In the genomic region with DNA sequence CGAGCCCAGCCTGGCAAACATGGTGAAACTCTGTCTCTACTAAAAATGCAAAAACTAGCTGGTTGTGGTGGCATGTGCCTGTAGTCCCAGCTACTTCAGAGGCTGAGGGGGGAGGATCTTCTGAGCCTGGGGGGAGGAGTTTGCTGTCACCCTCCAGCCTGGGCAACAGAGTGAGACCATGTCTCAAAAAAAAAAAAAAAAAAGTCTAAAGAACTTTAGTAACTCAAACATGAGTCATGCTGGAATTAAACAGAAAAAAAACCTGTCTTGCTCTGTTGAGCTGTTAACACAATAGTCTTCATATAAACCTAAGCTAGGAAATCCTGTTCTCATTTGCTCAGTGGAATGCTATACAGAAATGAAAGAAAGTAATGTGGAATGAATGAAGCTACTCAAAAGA, we compare ENCODE assay signal across 11 cellular contexts. TPM values are rescaled to one million over a fixed set of nuclear protein-coding genes. Genes with fewer than 3 reads are reported as not detected.
DNase-seq lines count a peak whose midpoint lies in the region; ATAC-seq, FAIRE-seq and TF ChIP-seq lines count a peak whose summit lies in the region.
"Had no signal": no experiment of that assay in that cellular context is flagged by ENCODE, and none has a peak within 500 bp of the region (broad histone marks: within the 10 kb centered on the region; RNA-seq: fewer than 3 reads in every experiment).

No MANE protein-coding gene starts in this region.

- no peaks in the 10 kb centered on the region for H3K4me1 ChIP-seq in GM12878 (ENCODE audit: control insufficient read depth, insufficient read depth, low read length)
- no peaks in the 10 kb centered on the region for H3K4me1 ChIP-seq in ovary (ENCODE audit: insufficient read depth)
- peaks cover 9% of the 10 kb centered on the region for H3K4me1 ChIP-seq in endodermal cell (ENCODE audit: control insufficient read depth, insufficient read depth, low read length)
- H3K4me1 ChIP-seq: neural progenitor cell, vagina had no signal

- intact Hi-C loops in Calu3 (cut with micrococcal nuclease; ENCODE audit: unreplicated experiment) = loop anchor here (1.0 to 10.0 kb wide), 3 partner anchors 31 to 447 kb away; no protein-coding TSS in a partner anchor
- intact Hi-C loops in GM12878 (cut with micrococcal nuclease; ENCODE audit: unreplicated experiment) = no loop called here
- intact Hi-C loops in ovary (cut with DNase I) = loop anchor here in 2 of 4 donors (5.0 to 10.0 kb wide), 2 partner anchors 284 to 887 kb away; no protein-coding TSS in a partner anchor

- H3K4me3 Mint-ChIP-seq in Calu3 (ENCODE audit: low read depth, unreplicated experiment) = no peak overlapping the region
- H3K4me3 Mint-ChIP-seq in memory B cell = no peak overlapping the region
- no peak overlapping the region for H3K4me3 Mint-ChIP-seq in endodermal cell
- H3K4me3 Mint-ChIP-seq: neural progenitor cell had no signal

- H3K4me1 Mint-ChIP-seq in Calu3 (ENCODE audit: low read depth, unreplicated experiment) (peaks cover 11% of the 10 kb centered on the region), memory B cell (peaks cover 14% of the 10 kb centered on the region), endodermal cell (peaks cover 16% of the 10 kb centered on the region)

- H3K27ac Mint-ChIP-seq in Calu3 (ENCODE audit: unreplicated experiment) (no peak overlapping the region), memory B cell (no peak overlapping the region), endodermal cell (no peak overlapping the region)
- H3K27ac Mint-ChIP-seq: neural progenitor cell had no signal

- peak; percentile 58 for DNase-seq in Calu3
- peak; percentile 57 for DNase-seq in HK-2 (ENCODE audit: unreplicated experiment)
- DNase-seq in GM12878 (ENCODE audit: low read depth, low spot score) = no peak
- DNase-seq in memory B cell (ENCODE audit: low spot score in 2 of 2) = peak in 1 of 2 donors; percentile 9
- DNase-seq in ovary = no peak
- DNase-seq in HuH-7.5 (ENCODE audit: low spot score) = no peak
- DNase-seq in endodermal cell = no peak
- DNase-seq: cerebellar nuclear complex had no signal

- H3K27me3 ChIP-seq in GM12878 (replicated peaks in 1 of 2; ENCODE audit: control insufficient read depth in 2 of 2, insufficient read depth in 2 of 2, low read length in 1 of 2) (no peaks in the 10 kb centered on the region; a peak in 3 of 4 replicates), ovary (no peaks in the 10 kb centered on the region), endodermal cell (ENCODE audit: control insufficient read depth, insufficient read depth, low read length, poor library complexity, severe bottlenecking) (no peaks in the 10 kb centered on the region)
- H3K27me3 ChIP-seq: neural progenitor cell, vagina had no signal

- H3K36me3 ChIP-seq in GM12878 (ENCODE audit: control insufficient read depth in 2 of 2, insufficient read depth in 2 of 2, low read length in 1 of 2) (no peaks in the 10 kb centered on the region), ovary (no peaks in the 10 kb centered on the region), endodermal cell (ENCODE audit: control insufficient read depth, insufficient read depth, low read length) (no peaks in the 10 kb centered on the region)
- H3K36me3 ChIP-seq: neural progenitor cell, vagina had no signal

- H2AFZ ChIP-seq in GM12878 (ENCODE audit: control insufficient read depth, low read depth, low read length) = no peak overlapping the region
- H2AFZ ChIP-seq: neural progenitor cell had no signal

- H3K9me3 Mint-ChIP-seq in Calu3 (ENCODE audit: low read depth, unreplicated experiment) (no peaks in the 10 kb centered on the region), memory B cell (no peaks in the 10 kb centered on the region), endodermal cell (no peaks in the 10 kb centered on the region)
- H3K9me3 Mint-ChIP-seq: neural progenitor cell had no signal

- H3K27ac ChIP-seq in GM12878 (ENCODE audit: control insufficient read depth, insufficient read depth) (no peak overlapping the region), ovary (no peak overlapping the region), endodermal cell (ENCODE audit: low read depth, low read length) (no peak overlapping the region)
- H3K27ac ChIP-seq: neural progenitor cell, vagina had no signal

- H4K20me1 ChIP-seq in GM12878 (ENCODE audit: control insufficient read depth, insufficient read depth) = no peaks in the 10 kb centered on the region

- no TSS peak for BruUV-seq in Calu3 (replicated peaks; lab: Mats Ljungman, UMichigan)
- BruUV-seq in GM12878 (replicated peaks; lab: Mats Ljungman, UMichigan) = no TSS peak

- no peak for TF ChIP-seq POLR2A in GM12878 (IDR thresholded peaks at IDR 0.05; ENCODE audit: low read depth, low read length)
- TF ChIP-seq POLR2A in ovary (IDR thresholded peaks at IDR 0.05) = no peak

- RAD21 ChIA-PET in GM12878 (lab: Charles Lee; ENCODE audit: unreplicated experiment) = interaction anchor here (0.6 kb wide), 1 partner anchor 49 kb away, joined by 3 read pairs; no protein-coding TSS in a partner anchor

- SMC1A ChIA-PET in GM12878 (lab: Charles Lee; ENCODE audit: uncharacterized antibody, unreplicated experiment) = interaction anchor here (0.6 to 1.4 kb wide), 5 partner anchors 12 to 292 kb away, joined by 3 to 4 read pairs (median 4); no protein-coding TSS in a partner anchor

- H3K27me3 Mint-ChIP-seq in Calu3 (ENCODE audit: unreplicated experiment) = no peaks in the 10 kb centered on the region
- H3K27me3 Mint-ChIP-seq in memory B cell = no peaks in the 10 kb centered on the region
- H3K27me3 Mint-ChIP-seq in endodermal cell (ENCODE audit: insufficient read depth) = peaks cover 8% of the 10 kb centered on the region

- no peaks in the 10 kb centered on the region for H3K79me2 ChIP-seq in GM12878 (ENCODE audit: control insufficient read depth, insufficient read depth, low read length)

- in situ Hi-C loops in GM12878 (cut with MboI) = no loop called here

- no peak overlapping the region for H3K4me2 ChIP-seq in GM12878 (ENCODE audit: control insufficient read depth, insufficient read depth)
- H3K4me2 ChIP-seq: neural progenitor cell had no signal

- no peak for TF ChIP-seq RAD21 in GM12878 (IDR thresholded peaks at IDR 0.05; ENCODE audit: insufficient read depth, low read depth, low read length)

- ATAC-seq in GM12878 (peak; percentile 82), memory B cell (ENCODE audit: low read depth) (peak; percentile 96), HG02938 (IDR thresholded peaks at IDR 0.05; ENCODE audit: unreplicated experiment) (no peak)

- H3K4me3 ChIP-seq in GM12878 (no peak overlapping the region), ovary (no peak overlapping the region), endodermal cell (ENCODE audit: low read length) (no peak overlapping the region)
- H3K4me3 ChIP-seq: neural progenitor cell, vagina had no signal

- TF ChIP-seq CTCF in Calu3 (IDR thresholded peaks at IDR 0.05; ENCODE audit: unreplicated experiment) (no peak), GM12878 (IDR thresholded peaks at IDR 0.05 in 2 of 3, conservative IDR thresholded peaks at IDR 0.05 in 1 of 3; ENCODE audit: control insufficient read depth in 2 of 3, extremely low read depth in 1 of 3, insufficient read depth in 1 of 3, low read depth in 3 of 3, low read length in 3 of 3) (no peak), ovary (IDR thresholded peaks at IDR 0.05) (no peak), endodermal cell (conservative IDR thresholded peaks at IDR 0.05) (no peak)

- H3K9me3 ChIP-seq in GM12878 (replicated peaks; ENCODE audit: control insufficient read depth, insufficient read depth, low read length) = no peaks in the 10 kb centered on the region; the same call in 2 of the 3 replicates
- H3K9me3 ChIP-seq in ovary = no peaks in the 10 kb centered on the region
- no peaks in the 10 kb centered on the region for H3K9me3 ChIP-seq in endodermal cell (ENCODE audit: control insufficient read depth, low read length)
- H3K9me3 ChIP-seq: vagina had no signal

- no peaks in the 10 kb centered on the region for H3K36me3 Mint-ChIP-seq in Calu3 (ENCODE audit: insufficient read depth, unreplicated experiment)
- no peaks in the 10 kb centered on the region for H3K36me3 Mint-ChIP-seq in memory B cell
- no peaks in the 10 kb centered on the region for H3K36me3 Mint-ChIP-seq in endodermal cell (ENCODE audit: low read depth)
- H3K36me3 Mint-ChIP-seq: neural progenitor cell had no signal

- FAIRE-seq in GM12878 (lab: Jason Lieb, UNC) = no peak

- TF ChIP-seq EP300 in GM12878 (IDR thresholded peaks at IDR 0.05; ENCODE audit: borderline replicate concordance in 1 of 2, control insufficient read depth in 1 of 2, low read depth in 2 of 2, low read length in 2 of 2) = no peak
- TF ChIP-seq EP300 in ovary (IDR thresholded peaks at IDR 0.05) = no peak

- 0% methylated on average over 1 of the region's 1 CpG for WGBS in GM12878 (ENCODE audit: insufficient coverage, insufficient replicate concordance, low lambda C conversion rate, missing lambda C conversion rate)
- WGBS in ovary, 3 donors = 63 to 76% (median 72%) methylated on average over 1 of the region's 1 CpG
- 100% methylated on average over 1 of the region's 1 CpG for WGBS in endodermal cell (ENCODE audit: insufficient coverage in 1 of 2, insufficient read length in 1 of 2), 2 experiments

- POLR2A ChIA-PET in GM12878 (lab: Charles Lee) = interaction anchor here (0.6 to 0.7 kb wide), 2 partner anchors 181 to 449 kb away, joined by 4 to 9 read pairs; no protein-coding TSS in a partner anchor

- CTCF ChIA-PET in Calu3 (lab: Charles Lee) = interaction anchor here (0.6 to 1.3 kb wide), 18 partner anchors 12 to 1705 kb away, joined by 3 to 11 read pairs (median 3); partner anchors contain the start of gene FAM177B
- CTCF ChIA-PET in GM12878 (lab: Yijun Ruan, JAX) = interaction anchor here (0.7 to 1.1 kb wide), 3 partner anchors 12 to 326 kb away, joined by 3 read pairs; no protein-coding TSS in a partner anchor

- H3K9ac ChIP-seq in GM12878 (ENCODE audit: control insufficient read depth, insufficient read depth, low read length) (no peak overlapping the region), endodermal cell (ENCODE audit: extremely low read depth, low read length, poor library complexity, severe bottlenecking) (no peak overlapping the region)
- H3K9ac ChIP-seq: neural progenitor cell had no signal

RNA-seq across cellular contexts. Expression of gene DISP1, which starts 16.7 kb away (rescaled TPM):
- 2.9 and 4.2 TPM in 2 replicates for total RNA-seq in Calu3 (2022)
- total RNA-seq in GM12878 (2013; cell fraction: nucleolus; rRNA removed) = 6.0 and 8.6 TPM in 2 replicates
- total RNA-seq in GM12878 (2014; rRNA removed) = 0.34 and 0.82 TPM in 2 replicates
- 0.55 and 0.72 TPM in 2 replicates for total RNA-seq in GM12878 (2014; rRNA removed; fragmentation: Illumina TruSeq; extraction: Trizol)
- total RNA-seq in GM12878 (2021) = 0.72 and 0.96 TPM in 2 replicates
- polyA plus RNA-seq in GM12878 (2011; ENCODE audit: low read depth) = 0.20 TPM
- polyA plus RNA-seq in GM12878 (2011; rRNA removed) = 1.3 TPM in 2 replicates
- polyA plus RNA-seq in GM12878 (2011; cell fraction: cytosol; rRNA removed) = 1.6 and 2.2 TPM in 2 replicates
- polyA plus RNA-seq in GM12878 (2011; cell fraction: nucleus; rRNA removed) = 2.2 and 3.1 TPM in 2 replicates
- polyA plus RNA-seq in GM12878 (2012) = 0.18 and 0.36 TPM in 2 replicates
- 0.65 and 0.76 TPM in 2 replicates for polyA plus RNA-seq in GM12878 (2014; fragmentation: Illumina TruSeq; extraction: Trizol)
- polyA plus RNA-seq in GM12878 (2014; fragmentation: Nextera tagmentation; extraction: Ambion mirVana) = under 1 TPM; 0.11 to 0.37 TPM
- polyA plus RNA-seq in GM12878 (2014; rRNA removed) = 0.38 and 0.46 TPM in 2 replicates
- polyA plus RNA-seq in GM12878 (2016; fragmentation: Nextera tagmentation; extraction: Ambion mirVana) = 1 to 10 TPM in 1 of 2 experiments, under 1 TPM in 1; 0.95 to 1.4 TPM
- polyA minus RNA-seq in GM12878 (2011; rRNA and poly(A)+ RNA removed) = 12.6 and 14.2 TPM in 2 replicates
- polyA minus RNA-seq in GM12878 (2011; cell fraction: cytosol; rRNA and poly(A)+ RNA removed) = 1.2 and 2.0 TPM in 2 replicates
- 2.5 and 4.6 TPM in 2 replicates for polyA minus RNA-seq in GM12878 (2011; cell fraction: nucleus; rRNA and poly(A)+ RNA removed)
- total RNA-seq in ovary = 10 to 100 TPM in 2 of 7 donors, 1 to 10 TPM in 5; 5.4 to 11.0 (median 6.7) TPM
- 10 to 100 TPM in 1 of 2 donors, 1 to 10 TPM in 1; 3.7 to 12.5 TPM for polyA plus RNA-seq in ovary
- total RNA-seq in endodermal cell = 1 to 10 TPM; 6.1 to 7.5 TPM
- 12.1 TPM for polyA plus RNA-seq in endodermal cell (2013, experiment 1 of 2)
- polyA plus RNA-seq in endodermal cell (2013, experiment 2 of 2) = 11.1 TPM

Comparison
In these comparisons a context has a peak if more than half of its experiments do, and no peak if none do; other contexts are left out.
1. DNase-seq: peak in Calu3 (single experiment) and HK-2 (single experiment); none in GM12878 (single experiment), ovary (0 of 5), HuH-7.5 (single experiment) and endodermal cell (single experiment).